Comparison of ENCODE assay signal across 8 cellular contexts in the genomic region with DNA sequence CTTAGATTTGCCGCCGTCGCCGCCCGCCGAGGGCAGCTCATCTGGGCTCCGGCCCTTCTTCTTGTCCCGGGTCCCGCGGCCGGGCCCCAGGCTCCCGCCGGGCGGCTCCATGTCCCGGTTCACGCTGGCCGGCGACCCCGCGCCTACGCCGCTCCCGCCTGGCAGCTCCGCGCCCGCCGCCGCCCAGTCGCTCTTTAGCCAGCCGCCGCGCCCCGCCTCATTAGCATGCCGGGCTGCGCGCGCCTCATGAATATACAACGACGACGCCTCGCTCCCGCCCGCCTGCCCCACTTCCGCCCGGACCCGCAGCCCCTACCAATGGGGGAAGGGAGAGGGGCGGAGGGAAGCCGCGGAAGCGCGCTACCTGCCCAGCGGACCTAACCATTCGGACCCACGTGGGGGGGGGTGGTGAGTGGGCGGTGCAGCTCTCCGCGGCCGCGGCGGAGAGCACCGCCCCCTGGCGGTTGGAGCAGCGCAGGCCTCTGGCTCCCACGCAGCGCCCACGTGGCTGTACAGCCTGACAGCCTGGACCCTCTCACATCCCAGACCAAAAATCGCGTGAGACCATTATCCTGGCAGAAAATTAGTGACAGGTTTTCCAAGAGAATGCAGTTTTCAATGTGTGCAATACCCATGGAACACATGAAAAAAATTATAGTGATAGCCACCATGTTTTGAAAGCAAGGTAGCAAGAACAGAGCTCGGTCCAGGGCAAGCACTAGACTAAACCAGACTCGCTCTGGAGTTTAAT. TPM values are rescaled to one million over a fixed set of nuclear protein-coding genes. Genes with fewer than 3 reads are reported as not detected.
A peak's percentile ranks its signal among the peaks of the same experiment; 100 is the strongest.
DNase-seq lines count a peak whose midpoint lies in the region; ATAC-seq and TF ChIP-seq lines count a peak whose summit lies in the region.

A gene (minus strand): TSS at position 197 of the 751 bp plus-strand sequence. CDS start 86 bp downstream, at position 111.

- H3K9me3 ChIP-seq in ovary (no peaks in the 10 kb centered on the region), thyroid gland (no peaks in the 10 kb centered on the region)

- TF ChIP-seq EP300 in ovary (IDR thresholded peaks at IDR 0.05), result no peak

- H3K9me3 Mint-ChIP-seq in activated naive CD4-positive, alpha-beta T cell treated with anti-CD3 and anti-CD28 coated beads, Interleukin-2, amount 50 U/mL, for 72 hours, result no peaks in the 10 kb centered on the region
- peaks cover 4% of the 10 kb centered on the region for H3K9me3 Mint-ChIP-seq in glutamatergic neuron (ENCODE audit: unreplicated experiment)

- peak within 1 kb of the TSS; percentile 97 to 99 for H3K27ac Mint-ChIP-seq in activated naive CD4-positive, alpha-beta T cell treated with anti-CD3 and anti-CD28 coated beads, Interleukin-2, amount 50 U/mL, for 72 hours
- peak within 1 kb of the TSS; percentile 36 for H3K27ac Mint-ChIP-seq in glutamatergic neuron (ENCODE audit: unreplicated experiment)

- TF ChIP-seq POLR2A in ovary (IDR thresholded peaks at IDR 0.05), result peak; percentile 58
- peak; percentile 67 to 95 for TF ChIP-seq POLR2A in thyroid gland (IDR thresholded peaks at IDR 0.05)

- ATAC-seq in HG02623 (IDR thresholded peaks at IDR 0.05; ENCODE audit: unreplicated experiment), result peak; percentile 70
- ATAC-seq in activated naive CD4-positive, alpha-beta T cell treated with anti-CD3 and anti-CD28 coated beads, Interleukin-2, amount 50 U/mL, for 72 hours, result peak; percentile 90 to 93

- peak within 1 kb of the TSS; percentile 76 to 83 for H3K27ac ChIP-seq in ovary
- H3K27ac ChIP-seq in thyroid gland, result peak within 1 kb of the TSS; percentile 94 to 98 (median 95)

- peaks cover 10% of the 10 kb centered on the region for H3K4me1 Mint-ChIP-seq in glutamatergic neuron (ENCODE audit: low read depth, unreplicated experiment)

- H3K27me3 ChIP-seq in ovary, result no peaks in the 10 kb centered on the region
- H3K27me3 ChIP-seq in thyroid gland, result no peaks in the 10 kb centered on the region

- peak within 1 kb of the TSS; percentile 79 for H3K4me3 ChIP-seq in GM12864 (ENCODE audit: low read depth, low read length)
- H3K4me3 ChIP-seq in ovary, result peak within 1 kb of the TSS; percentile 91
- H3K4me3 ChIP-seq in thyroid gland (replicated peaks in 1 of 3), result peak within 1 kb of the TSS; percentile 78 to 89 (median 82)

- H3K4me1 ChIP-seq in ovary (ENCODE audit: insufficient read depth), result peaks cover 6% of the 10 kb centered on the region
- H3K4me1 ChIP-seq in thyroid gland, result peaks cover 24 to 28% of the 10 kb centered on the region in 2 donors

- H3K36me3 Mint-ChIP-seq in activated naive CD4-positive, alpha-beta T cell treated with anti-CD3 and anti-CD28 coated beads, Interleukin-2, amount 50 U/mL, for 72 hours, result peaks cover 28 to 54% of the 10 kb centered on the region in 2 donors
- no peaks in the 10 kb centered on the region for H3K36me3 Mint-ChIP-seq in glutamatergic neuron (ENCODE audit: unreplicated experiment)

- intact Hi-C loops in ovary (cut with DNase I), result no loop called here
- intact Hi-C loops in thyroid gland (cut with DNase I), result no loop called here

- H3K27me3 Mint-ChIP-seq in glutamatergic neuron (ENCODE audit: unreplicated experiment), result peaks cover 2% of the 10 kb centered on the region

- TF ChIP-seq CTCF in GM12864 (IDR thresholded peaks at IDR 0.05; ENCODE audit: low read depth, low read length, missing control alignments), result peak; percentile 94
- TF ChIP-seq CTCF in glutamatergic neuron (IDR thresholded peaks at IDR 0.05; ENCODE audit: partially characterized antibody, unreplicated experiment), result peak; percentile 98
- TF ChIP-seq CTCF in ovary (IDR thresholded peaks at IDR 0.05), result peak; percentile 96 to 99 (median 97)
- peak; percentile 90 to 99 (median 98) for TF ChIP-seq CTCF in thyroid gland (IDR thresholded peaks at IDR 0.05)

- DNase-seq in GM12864 (ENCODE audit: low read depth) (peak; percentile 95), NCI-H1092 treated with DMSO at 0.1 percent for 48 hours (lab: John Stamatoyannopoulos, UW) (peak; percentile 93), SKM-1 (lab: John Stamatoyannopoulos, UW; ENCODE audit: unreplicated experiment) (peak; percentile 84), glutamatergic neuron (peak; percentile 99), ovary (peak; percentile 98 to 99 (median 98)), thyroid gland (peak; percentile 99)
- DNase-seq in activated naive CD4-positive, alpha-beta T cell treated with anti-CD3 and anti-CD28 coated beads, Interleukin-2, amount 50 U/mL, for 72 hours (ENCODE audit: low spot score in 2 of 2), result peak; percentile 98

- peak within 1 kb of the TSS; percentile 99 for H3K4me3 Mint-ChIP-seq in glutamatergic neuron (ENCODE audit: unreplicated experiment)

- H3K36me3 ChIP-seq in ovary, result no peaks in the 10 kb centered on the region
- H3K36me3 ChIP-seq in thyroid gland, result peaks cover 21 to 23% of the 10 kb centered on the region in 2 donors

- 1% methylated on average over 53 to 70 of the region's 70 CpGs for WGBS in ovary, 3 donors
- 2 to 10% methylated on average over 16 to 45 of the region's 70 CpGs for WGBS in thyroid gland, 2 donors

RNA-seq across cellular contexts. Expression of the gene that starts here (rescaled TPM):
- 100 to 1,000 TPM; 184 to 216 TPM for total RNA-seq in activated naive CD4-positive, alpha-beta T cell treated with anti-CD3 and anti-CD28 coated beads, Interleukin-2, amount 50 U/mL, for 72 hours
- total RNA-seq in glutamatergic neuron (ENCODE audit: unreplicated experiment) (51.6 TPM), ovary (10 to 100 TPM; 28.0 to 51.0 (median 44.0) TPM), thyroid gland (100 to 1,000 TPM in 1 of 4 donors, 10 to 100 TPM in 3; 82.1 to 103 (median 89.7) TPM)
- 10 to 100 TPM; 21.2 to 45.6 TPM for polyA plus RNA-seq in ovary

Comparison
In these comparisons a context has a peak if more than half of its experiments do, and no peak if none do; other contexts are left out.
1. Peak in every context shown above with its lines: DNase-seq, ATAC-seq, H3K4me3 ChIP-seq and H3K27ac ChIP-seq.